Comparison of ENCODE assay signal across 12 cellular contexts in the genomic region with DNA sequence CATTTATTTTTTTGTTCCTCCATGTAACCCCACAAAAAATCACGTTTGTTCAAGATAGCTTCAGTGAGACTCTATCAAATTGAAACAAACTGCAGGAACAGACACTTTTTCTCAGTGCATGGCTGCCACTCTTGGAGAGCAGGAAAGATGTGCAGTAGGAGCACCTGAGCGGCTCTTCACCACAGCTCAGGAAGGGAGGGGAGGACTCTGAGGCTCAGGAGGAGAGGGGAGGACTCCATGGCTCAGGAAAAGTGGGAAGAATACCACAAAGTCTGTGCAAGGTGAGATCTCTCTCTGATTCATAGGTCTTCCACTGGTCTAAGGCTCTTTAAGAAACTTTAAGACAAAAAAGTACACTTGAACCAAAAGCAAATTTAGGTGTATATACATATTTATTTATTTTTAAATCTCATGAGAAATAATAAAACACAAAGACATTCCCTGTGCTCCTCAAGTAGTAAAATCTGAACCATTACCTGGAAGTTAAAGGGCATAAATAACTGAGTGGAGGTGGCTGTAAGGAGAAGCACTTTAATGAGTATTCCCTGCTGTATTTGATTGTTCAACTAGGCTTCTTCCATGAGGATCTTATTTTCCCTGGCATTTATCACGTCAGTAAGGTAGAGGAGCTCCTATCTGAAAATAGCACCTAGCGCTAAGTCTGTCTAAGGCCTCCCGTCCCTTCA.
DNase-seq lines count a peak whose midpoint lies in the region; ATAC-seq and TF ChIP-seq lines count a peak whose summit lies in the region.
"Had no signal": no experiment of that assay in that cellular context is flagged by ENCODE, and none has a peak within 500 bp of the region (broad histone marks: within the 10 kb centered on the region; RNA-seq: fewer than 3 reads in every experiment).

No MANE protein-coding gene starts in this region.

- H3K4me1 Mint-ChIP-seq in activated naive CD4-positive, alpha-beta T cell treated with anti-CD3 and anti-CD28 coated beads, Interleukin-2, amount 50 U/mL, for 24 hours: peaks cover 95% of the 10 kb centered on the region
- H3K4me1 Mint-ChIP-seq in activated naive CD8-positive, alpha-beta T cell treated with anti-CD3 and anti-CD28 coated beads for 36 hours: peaks cover 57% of the 10 kb centered on the region

- peak overlapping the region; percentile 32 for H3K27ac ChIP-seq in suprapubic skin
- H3K27ac ChIP-seq: SJCRH30 had no signal

- peaks cover 48% of the 10 kb centered on the region for H3K4me1 ChIP-seq in suprapubic skin

- no peak overlapping the region for H3K4me3 ChIP-seq in suprapubic skin
- H3K4me3 ChIP-seq: SJCRH30 had no signal

- TF ChIP-seq POLR2A in suprapubic skin (IDR thresholded peaks at IDR 0.05): no peak

- no peak for DNase-seq in activated naive CD4-positive, alpha-beta T cell (lab: John Stamatoyannopoulos, UW)
- no peak for DNase-seq in activated naive CD8-positive, alpha-beta T cell treated with anti-CD3 and anti-CD28 coated beads for 36 hours
- DNase-seq in kidney tubule cell (ENCODE audit: low spot score): peak; percentile 43
- DNase-seq in suprapubic skin (ENCODE audit: low spot score in 2 of 2): no peak
- DNase-seq in activated effector memory CD4-positive, alpha-beta T cell treated with anti-CD3 and anti-CD28 coated beads, Interleukin-2, amount 50 U/mL, for 16 hours: no peak
- DNase-seq: KG1, NCI-H1694, posterior cingulate gyrus, SJCRH30 had no signal

- ATAC-seq in HG03159 (IDR thresholded peaks at IDR 0.05; ENCODE audit: unreplicated experiment) (no peak), HG03521 (IDR thresholded peaks at IDR 0.05; ENCODE audit: unreplicated experiment) (no peak)

- no peak for TF ChIP-seq EP300 in suprapubic skin (IDR thresholded peaks at IDR 0.05)

- peak overlapping the region; percentile 99 for H3K27ac Mint-ChIP-seq in activated naive CD4-positive, alpha-beta T cell treated with anti-CD3 and anti-CD28 coated beads, Interleukin-2, amount 50 U/mL, for 24 hours
- peak overlapping the region; percentile 82 for H3K27ac Mint-ChIP-seq in activated naive CD8-positive, alpha-beta T cell treated with anti-CD3 and anti-CD28 coated beads for 36 hours

- WGBS in suprapubic skin: 66% methylated on average over 5 of the region's 5 CpGs

- no peak for TF ChIP-seq CTCF in suprapubic skin (IDR thresholded peaks at IDR 0.05)

- H3K9me3 ChIP-seq in suprapubic skin: no peaks in the 10 kb centered on the region
- H3K9me3 ChIP-seq: SJCRH30 had no signal

- no peaks in the 10 kb centered on the region for H3K27me3 ChIP-seq in suprapubic skin
- H3K27me3 ChIP-seq: SJCRH30 had no signal

- H3K4me3 Mint-ChIP-seq in activated naive CD4-positive, alpha-beta T cell treated with anti-CD3 and anti-CD28 coated beads, Interleukin-2, amount 50 U/mL, for 24 hours: peak overlapping the region; percentile 62
- H3K4me3 Mint-ChIP-seq in activated naive CD8-positive, alpha-beta T cell treated with anti-CD3 and anti-CD28 coated beads for 36 hours: no peak overlapping the region

- peaks cover 10% of the 10 kb centered on the region for H3K9me3 Mint-ChIP-seq in activated naive CD4-positive, alpha-beta T cell treated with anti-CD3 and anti-CD28 coated beads, Interleukin-2, amount 50 U/mL, for 24 hours
- peaks cover 8% of the 10 kb centered on the region for H3K9me3 Mint-ChIP-seq in activated naive CD8-positive, alpha-beta T cell treated with anti-CD3 and anti-CD28 coated beads for 36 hours

- H3K27me3 Mint-ChIP-seq in activated naive CD4-positive, alpha-beta T cell treated with anti-CD3 and anti-CD28 coated beads, Interleukin-2, amount 50 U/mL, for 24 hours: no peaks in the 10 kb centered on the region
- no peaks in the 10 kb centered on the region for H3K27me3 Mint-ChIP-seq in activated naive CD8-positive, alpha-beta T cell treated with anti-CD3 and anti-CD28 coated beads for 36 hours

- H3K36me3 Mint-ChIP-seq in activated naive CD4-positive, alpha-beta T cell treated with anti-CD3 and anti-CD28 coated beads, Interleukin-2, amount 50 U/mL, for 24 hours: peaks cover 8% of the 10 kb centered on the region
- peaks cover 13% of the 10 kb centered on the region for H3K36me3 Mint-ChIP-seq in activated naive CD8-positive, alpha-beta T cell treated with anti-CD3 and anti-CD28 coated beads for 36 hours

- H3K36me3 ChIP-seq in suprapubic skin: no peaks in the 10 kb centered on the region
- H3K36me3 ChIP-seq: SJCRH30 had no signal
